1 cellular context compared by ENCODE assay signal in the genomic region with DNA sequence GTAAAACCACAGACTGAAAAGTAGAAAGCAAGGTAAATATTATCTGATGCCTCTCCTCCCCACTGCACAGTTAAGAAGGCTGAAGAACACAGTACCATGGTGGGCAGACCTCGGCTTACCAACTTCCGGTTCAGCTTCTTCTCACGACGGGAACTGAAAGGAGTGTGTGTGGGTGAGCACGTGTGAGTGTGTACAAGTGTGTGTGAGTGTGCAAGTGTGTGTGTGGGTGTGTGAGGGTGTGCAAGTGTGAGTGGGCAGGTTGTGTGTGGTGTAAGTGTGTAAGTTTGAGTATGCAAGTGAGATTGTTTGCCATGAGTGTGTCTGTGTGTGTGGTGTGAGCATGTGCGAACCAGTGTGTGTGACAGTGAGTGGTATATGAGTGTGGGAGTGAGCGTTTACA.
TF ChIP-seq lines count a peak whose summit lies in the region.

No MANE protein-coding gene starts in this region.

TF ChIP-seq in GM23338, 12 proteins besides CTCF, POLR2A, EP300 and RAD21 (continued from another document):
- TF ChIP-seq, protein P1, sequence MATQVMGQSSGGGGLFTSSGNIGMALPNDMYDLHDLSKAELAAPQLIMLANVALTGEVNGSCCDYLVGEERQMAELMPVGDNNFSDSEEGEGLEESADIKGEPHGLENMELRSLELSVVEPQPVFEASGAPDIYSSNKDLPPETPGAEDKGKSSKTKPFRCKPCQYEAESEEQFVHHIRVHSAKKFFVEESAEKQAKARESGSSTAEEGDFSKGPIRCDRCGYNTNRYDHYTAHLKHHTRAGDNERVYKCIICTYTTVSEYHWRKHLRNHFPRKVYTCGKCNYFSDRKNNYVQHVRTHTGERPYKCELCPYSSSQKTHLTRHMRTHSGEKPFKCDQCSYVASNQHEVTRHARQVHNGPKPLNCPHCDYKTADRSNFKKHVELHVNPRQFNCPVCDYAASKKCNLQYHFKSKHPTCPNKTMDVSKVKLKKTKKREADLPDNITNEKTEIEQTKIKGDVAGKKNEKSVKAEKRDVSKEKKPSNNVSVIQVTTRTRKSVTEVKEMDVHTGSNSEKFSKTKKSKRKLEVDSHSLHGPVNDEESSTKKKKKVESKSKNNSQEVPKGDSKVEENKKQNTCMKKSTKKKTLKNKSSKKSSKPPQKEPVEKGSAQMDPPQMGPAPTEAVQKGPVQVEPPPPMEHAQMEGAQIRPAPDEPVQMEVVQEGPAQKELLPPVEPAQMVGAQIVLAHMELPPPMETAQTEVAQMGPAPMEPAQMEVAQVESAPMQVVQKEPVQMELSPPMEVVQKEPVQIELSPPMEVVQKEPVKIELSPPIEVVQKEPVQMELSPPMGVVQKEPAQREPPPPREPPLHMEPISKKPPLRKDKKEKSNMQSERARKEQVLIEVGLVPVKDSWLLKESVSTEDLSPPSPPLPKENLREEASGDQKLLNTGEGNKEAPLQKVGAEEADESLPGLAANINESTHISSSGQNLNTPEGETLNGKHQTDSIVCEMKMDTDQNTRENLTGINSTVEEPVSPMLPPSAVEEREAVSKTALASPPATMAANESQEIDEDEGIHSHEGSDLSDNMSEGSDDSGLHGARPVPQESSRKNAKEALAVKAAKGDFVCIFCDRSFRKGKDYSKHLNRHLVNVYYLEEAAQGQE (IDR thresholded peaks at IDR 0.05; ENCODE audit: unreplicated experiment), result no peak
- no peak for TF ChIP-seq ZNF114 (CRISPR knock-in tag; IDR thresholded peaks at IDR 0.05)
- no peak for TF ChIP-seq STAT1 (IDR thresholded peaks at IDR 0.05; ENCODE audit: unreplicated experiment)
- TF ChIP-seq JUNB (IDR thresholded peaks at IDR 0.05; ENCODE audit: unreplicated experiment), result no peak
- no peak for TF ChIP-seq ZNF462 (CRISPR knock-in tag; IDR thresholded peaks at IDR 0.05)
- TF ChIP-seq NANOG (IDR thresholded peaks at IDR 0.05; ENCODE audit: borderline replicate concordance), result no peak
- TF ChIP-seq POLR2AphosphoS5 (IDR thresholded peaks at IDR 0.05; ENCODE audit: low read depth), result no peak
- TF ChIP-seq ETS1 (IDR thresholded peaks at IDR 0.05), result no peak
